10 cellular contexts compared by ENCODE assay signal in genomic region chr10:44385726-44386438, GRCh38. TPM values are rescaled to one million over a fixed set of nuclear protein-coding genes. Genes with fewer than 3 reads are reported as not detected.
DNase-seq lines count a peak whose midpoint lies in the region; ATAC-seq and TF ChIP-seq lines count a peak whose summit lies in the region.
"Had no signal": no experiment of that assay in that cellular context is flagged by ENCODE, and none has a peak within 500 bp of the region (broad histone marks: within the 10 kb centered on the region; RNA-seq: fewer than 3 reads in every experiment).

No MANE protein-coding gene starts in this region.

- peak overlapping the region in 1 of 5 donors; percentile 64 for H3K9ac ChIP-seq in subcutaneous abdominal adipose tissue (ENCODE audit: low read length in 5 of 5)

- H3K9me3 Mint-ChIP-seq in activated CD8-positive, alpha-beta T cell treated with anti-CD3 and anti-CD28 coated beads, Interleukin-2, amount 10 ng/mL, durations not matched to agents 7 days and 5 days (ENCODE audit: insufficient read depth) = no peaks in the 10 kb centered on the region
- no peaks in the 10 kb centered on the region for H3K9me3 Mint-ChIP-seq in activated CD8-positive, alpha-beta T cell treated with anti-CD3 and anti-CD28 coated beads for 36 hours
- H3K9me3 Mint-ChIP-seq in activated naive CD8-positive, alpha-beta T cell treated with anti-CD3 and anti-CD28 coated beads, Interleukin-2, amount 50 U/mL, for 24 hours = no peaks in the 10 kb centered on the region
- H3K9me3 Mint-ChIP-seq: memory B cell had no signal

- H3K4me3 ChIP-seq in subcutaneous abdominal adipose tissue (ENCODE audit: low read depth in 1 of 5, low read length in 5 of 5) = peak overlapping the region; percentile 47 to 92 (median 53)

- H3K27me3 ChIP-seq in subcutaneous abdominal adipose tissue (ENCODE audit: control insufficient read depth in 5 of 5, insufficient read depth in 4 of 5, low read length in 5 of 5) = peaks cover 0 to 20% (median 7%) of the 10 kb centered on the region in 5 donors

- H3K4me1 ChIP-seq in subcutaneous abdominal adipose tissue (ENCODE audit: control insufficient read depth in 5 of 5, insufficient read depth in 5 of 5, low read length in 5 of 5) = peaks cover 5 to 66% (median 50%) of the 10 kb centered on the region in 5 donors

- no peak for TF ChIP-seq CTCF in activated CD8-positive, alpha-beta T cell treated with anti-CD3 and anti-CD28 coated beads for 36 hours (IDR thresholded peaks at IDR 0.05)

- H3K4me1 Mint-ChIP-seq in activated CD8-positive, alpha-beta T cell treated with anti-CD3 and anti-CD28 coated beads, Interleukin-2, amount 10 ng/mL, durations not matched to agents 7 days and 5 days (ENCODE audit: low read depth) = peaks cover 7% of the 10 kb centered on the region
- H3K4me1 Mint-ChIP-seq in activated CD8-positive, alpha-beta T cell treated with anti-CD3 and anti-CD28 coated beads for 36 hours (ENCODE audit: low read depth) = peaks cover 2% of the 10 kb centered on the region
- peaks cover 2% of the 10 kb centered on the region for H3K4me1 Mint-ChIP-seq in activated naive CD8-positive, alpha-beta T cell treated with anti-CD3 and anti-CD28 coated beads, Interleukin-2, amount 50 U/mL, for 24 hours
- H3K4me1 Mint-ChIP-seq: memory B cell had no signal

- CTCF ChIA-PET in activated CD8-positive, alpha-beta T cell treated with anti-CD3 and anti-CD28 coated beads, Interleukin-2, amount 10 ng/mL, durations not matched to agents 7 days and 5 days (lab: Charles Lee) = interaction anchor here (0.8 to 2.5 kb wide), 7 partner anchors 26 to 719 kb away, joined by 3 to 9 read pairs (median 3); no protein-coding TSS in a partner anchor
- CTCF ChIA-PET in activated CD8-positive, alpha-beta T cell treated with anti-CD3 and anti-CD28 coated beads for 36 hours (lab: Charles Lee) = interaction anchor here (0.9 to 2.1 kb wide), 9 partner anchors 19 to 715 kb away, joined by 3 to 14 read pairs (median 4); no protein-coding TSS in a partner anchor

- no peak for DNase-seq in activated CD8-positive, alpha-beta T cell treated with anti-CD3 and anti-CD28 coated beads, Interleukin-2, amount 10 ng/mL, durations not matched to agents 7 days and 5 days
- no peak for DNase-seq in activated CD8-positive, alpha-beta T cell treated with anti-CD3 and anti-CD28 coated beads for 36 hours
- no peak for DNase-seq in activated naive CD8-positive, alpha-beta T cell treated with anti-CD3 and anti-CD28 coated beads, Interleukin-2, amount 50 U/mL, for 24 hours
- DNase-seq in left kidney (ENCODE audit: low read depth, low spot score) (peak; percentile 41), NCI-H2227 (lab: John Stamatoyannopoulos, UW; ENCODE audit: unreplicated experiment) (no peak), NCI-H2107 treated with DMSO at 0.1 percent for 48 hours (lab: John Stamatoyannopoulos, UW; ENCODE audit: unreplicated experiment) (no peak)
- DNase-seq: NCI-H1694 treated with DMSO at 0.1 percent for 48 hours had no signal

- ATAC-seq in activated CD8-positive, alpha-beta T cell treated with anti-CD3 and anti-CD28 coated beads, Interleukin-2, amount 10 ng/mL, durations not matched to agents 7 days and 5 days = no peak
- ATAC-seq in activated CD8-positive, alpha-beta T cell treated with anti-CD3 and anti-CD28 coated beads for 36 hours = no peak
- no peak for ATAC-seq in activated naive CD8-positive, alpha-beta T cell treated with anti-CD3 and anti-CD28 coated beads, Interleukin-2, amount 50 U/mL, for 24 hours
- ATAC-seq in HG03460 (IDR thresholded peaks at IDR 0.05; ENCODE audit: unreplicated experiment) = no peak

- intact Hi-C loops in activated CD8-positive, alpha-beta T cell treated with anti-CD3 and anti-CD28 coated beads for 36 hours (cut with micrococcal nuclease) = loop anchor here (5.0 kb wide), 1 partner anchor 714 kb away; no protein-coding TSS in a partner anchor

- no peaks in the 10 kb centered on the region for H3K9me3 ChIP-seq in subcutaneous abdominal adipose tissue (ENCODE audit: control insufficient read depth in 5 of 5, low read length in 5 of 5)

- peak overlapping the region; percentile 28 for H3K4me3 Mint-ChIP-seq in activated CD8-positive, alpha-beta T cell treated with anti-CD3 and anti-CD28 coated beads, Interleukin-2, amount 10 ng/mL, durations not matched to agents 7 days and 5 days
- no peak overlapping the region for H3K4me3 Mint-ChIP-seq in activated CD8-positive, alpha-beta T cell treated with anti-CD3 and anti-CD28 coated beads for 36 hours
- H3K4me3 Mint-ChIP-seq in activated naive CD8-positive, alpha-beta T cell treated with anti-CD3 and anti-CD28 coated beads, Interleukin-2, amount 50 U/mL, for 24 hours = peak overlapping the region; percentile 32
- H3K4me3 Mint-ChIP-seq: memory B cell had no signal

- peaks cover 0 to under 1% (median 0%) of the 10 kb centered on the region in 5 donors for H3K36me3 ChIP-seq in subcutaneous abdominal adipose tissue (ENCODE audit: control insufficient read depth in 5 of 5, insufficient read depth in 5 of 5, low read length in 5 of 5)

- POLR2A ChIA-PET in activated CD8-positive, alpha-beta T cell treated with anti-CD3 and anti-CD28 coated beads, Interleukin-2, amount 10 ng/mL, durations not matched to agents 7 days and 5 days (lab: Charles Lee) = no interaction called here
- POLR2A ChIA-PET in activated CD8-positive, alpha-beta T cell treated with anti-CD3 and anti-CD28 coated beads for 36 hours (lab: Charles Lee) = no interaction called here

- peaks cover 26% of the 10 kb centered on the region for H3K27me3 Mint-ChIP-seq in activated CD8-positive, alpha-beta T cell treated with anti-CD3 and anti-CD28 coated beads, Interleukin-2, amount 10 ng/mL, durations not matched to agents 7 days and 5 days (ENCODE audit: low read depth)
- H3K27me3 Mint-ChIP-seq in activated CD8-positive, alpha-beta T cell treated with anti-CD3 and anti-CD28 coated beads for 36 hours = peaks cover 31% of the 10 kb centered on the region
- peaks cover 45% of the 10 kb centered on the region for H3K27me3 Mint-ChIP-seq in activated naive CD8-positive, alpha-beta T cell treated with anti-CD3 and anti-CD28 coated beads, Interleukin-2, amount 50 U/mL, for 24 hours

- H3K27ac ChIP-seq in subcutaneous abdominal adipose tissue (ENCODE audit: low read depth, low read length) = no peak overlapping the region

- no peaks in the 10 kb centered on the region for H3K36me3 Mint-ChIP-seq in activated CD8-positive, alpha-beta T cell treated with anti-CD3 and anti-CD28 coated beads, Interleukin-2, amount 10 ng/mL, durations not matched to agents 7 days and 5 days (ENCODE audit: low read depth)
- no peaks in the 10 kb centered on the region for H3K36me3 Mint-ChIP-seq in activated CD8-positive, alpha-beta T cell treated with anti-CD3 and anti-CD28 coated beads for 36 hours (ENCODE audit: low read depth)
- no peaks in the 10 kb centered on the region for H3K36me3 Mint-ChIP-seq in activated naive CD8-positive, alpha-beta T cell treated with anti-CD3 and anti-CD28 coated beads, Interleukin-2, amount 50 U/mL, for 24 hours (ENCODE audit: low read depth)
- H3K36me3 Mint-ChIP-seq: memory B cell had no signal

- H3K27ac Mint-ChIP-seq in activated CD8-positive, alpha-beta T cell treated with anti-CD3 and anti-CD28 coated beads, Interleukin-2, amount 10 ng/mL, durations not matched to agents 7 days and 5 days = no peak overlapping the region
- no peak overlapping the region for H3K27ac Mint-ChIP-seq in activated CD8-positive, alpha-beta T cell treated with anti-CD3 and anti-CD28 coated beads for 36 hours
- H3K27ac Mint-ChIP-seq in activated naive CD8-positive, alpha-beta T cell treated with anti-CD3 and anti-CD28 coated beads, Interleukin-2, amount 50 U/mL, for 24 hours = no peak overlapping the region
- H3K27ac Mint-ChIP-seq: memory B cell had no signal

RNA-seq across cellular contexts. Expression of gene CXCL12, which starts 1.0 kb away (rescaled TPM):
- not detected for total RNA-seq in activated CD8-positive, alpha-beta T cell treated with anti-CD3 and anti-CD28 coated beads, Interleukin-2, amount 10 ng/mL, durations not matched to agents 7 days and 5 days
- total RNA-seq in activated CD8-positive, alpha-beta T cell treated with anti-CD3 and anti-CD28 coated beads for 36 hours = not detected
